ENCODE assay signal across 13 cellular contexts in genomic region chr20:41392871-41393704, GRCh38. TPM values are rescaled to one million over a fixed set of nuclear protein-coding genes. Genes with fewer than 3 reads are reported as not detected.
DNase-seq lines count a peak whose midpoint lies in the region; ATAC-seq, FAIRE-seq and TF ChIP-seq lines count a peak whose summit lies in the region.
"Had no signal": no experiment of that assay in that cellular context is flagged by ENCODE, and none has a peak within 500 bp of the region (broad histone marks: within the 10 kb centered on the region; RNA-seq: fewer than 3 reads in every experiment).

No MANE protein-coding gene starts in this region.

- no peaks in the 10 kb centered on the region for H3F3A ChIP-seq in smooth muscle cell (ENCODE audit: low read depth)

- no TSS peak for BruUV-seq in K562 (replicated peaks; lab: Mats Ljungman, UMichigan)

- DNase-seq in K562 (ENCODE audit: extremely low read depth in 1 of 4, low spot score in 3 of 4), result no peak
- DNase-seq in foreskin keratinocyte, result peak in 1 of 2 donors; percentile 54
- peak; percentile 27 for DNase-seq in mucosa of gallbladder (ENCODE audit: low spot score)
- no peak for DNase-seq in urothelium cell line (ENCODE audit: low spot score)
- no peak for DNase-seq in D341Med (ENCODE audit: low spot score)
- DNase-seq in smooth muscle cell (lab: John Stamatoyannopoulos, UW; ENCODE audit: unreplicated experiment), result no peak
- DNase-seq: activated naive CD8-positive, alpha-beta T cell treated with anti-CD3 and anti-CD28 coated beads for 36 hours; left colon; NCI-H82 had no signal

- no peak for TF ChIP-seq POLR2A in K562 (conservative IDR thresholded peaks at IDR 0.05)

- in situ Hi-C loops in K562 (cut with MboI), result no loop called here

- H3K4me2 ChIP-seq in K562 (ENCODE audit: insufficient read depth, low read length) (no peak overlapping the region), smooth muscle cell (no peak overlapping the region)

- CTCF ChIA-PET in K562 (lab: Yijun Ruan, JAX; ENCODE audit: low intra/inter-chr PET ratio), result no interaction called here

- H4K20me1 ChIP-seq in K562 (replicated peaks; ENCODE audit: control insufficient read depth, insufficient read depth, low read length) (no peaks in the 10 kb centered on the region), smooth muscle cell (ENCODE audit: low read depth) (no peaks in the 10 kb centered on the region)

- peaks cover 0 to 6% of the 10 kb centered on the region in 2 experiments; a peak in 1 of 5 replicates for H3K27me3 ChIP-seq in K562 (ENCODE audit: control insufficient read depth in 2 of 2, insufficient read depth in 2 of 2, low read length in 2 of 2)
- H3K27me3 ChIP-seq in foreskin keratinocyte, result no peaks in the 10 kb centered on the region
- no peaks in the 10 kb centered on the region for H3K27me3 ChIP-seq in smooth muscle cell (ENCODE audit: low read depth)

- 22% methylated on average over 12 of the region's 12 CpGs for WGBS in K562 (ENCODE audit: insufficient coverage, low coverage, missing lambda C conversion rate)
- WGBS in smooth muscle cell (ENCODE audit: low lambda C conversion rate), result 73% methylated on average over 12 of the region's 12 CpGs

- H3K9me3 ChIP-seq in K562 (replicated peaks; ENCODE audit: control insufficient read depth, insufficient read depth, low read depth, low read length), result no peaks in the 10 kb centered on the region
- no peaks in the 10 kb centered on the region for H3K9me3 ChIP-seq in smooth muscle cell (replicated peaks; ENCODE audit: low read depth)

- H3K27ac ChIP-seq in K562 (ENCODE audit: extremely low read depth, low read depth, low read length), result no peak overlapping the region
- no peak overlapping the region for H3K27ac ChIP-seq in foreskin keratinocyte
- H3K27ac ChIP-seq in smooth muscle cell (ENCODE audit: low read depth), result no peak overlapping the region

- no peak overlapping the region; a peak in 1 of 4 replicates for H3K9ac ChIP-seq in K562 (ENCODE audit: insufficient read depth in 1 of 2, low read depth in 2 of 2, low read length in 2 of 2)
- H3K9ac ChIP-seq in smooth muscle cell (ENCODE audit: low read depth), result no peak overlapping the region

- intact Hi-C loops in K562 (cut with micrococcal nuclease), result no loop called here

- POLR2A ChIA-PET in K562 (lab: Yijun Ruan, JAX), result no interaction called here

- no peak overlapping the region for H2AFZ ChIP-seq in K562 (ENCODE audit: low read depth, low read length)
- H2AFZ ChIP-seq in smooth muscle cell (ENCODE audit: low read depth), result no peak overlapping the region

- no peaks in the 10 kb centered on the region for H3K36me3 ChIP-seq in K562 (ENCODE audit: control insufficient read depth, insufficient read depth, low read length)
- H3K36me3 ChIP-seq in smooth muscle cell (ENCODE audit: low read depth), result no peaks in the 10 kb centered on the region

- no peak for ATAC-seq in K562
- peak; percentile 8 for ATAC-seq in foreskin keratinocyte
- ATAC-seq in HG02970 (IDR thresholded peaks at IDR 0.05; ENCODE audit: low FRiP score, unreplicated experiment), result no peak
- ATAC-seq in HG02938 (IDR thresholded peaks at IDR 0.05; ENCODE audit: unreplicated experiment), result no peak
- ATAC-seq: left colon had no signal

- no peak for TF ChIP-seq RAD21 in K562 (CRISPR knock-in tag; conservative IDR thresholded peaks at IDR 0.05 in 1 of 2, IDR thresholded peaks at IDR 0.05 in 1 of 2)

- FAIRE-seq in K562 (lab: Jason Lieb, UNC) (no peak), urothelium cell line (lab: Jason Lieb, UNC) (peak; percentile 53)

- TF ChIP-seq EP300 in K562 (IDR thresholded peaks at IDR 0.05; ENCODE audit: low read length), result no peak

- no peaks in the 10 kb centered on the region for H3K9me1 ChIP-seq in K562 (ENCODE audit: control insufficient read depth, insufficient read depth, low read length)

- H3K4me1 ChIP-seq in K562 (replicated peaks in 1 of 2; ENCODE audit: control insufficient read depth in 2 of 2, insufficient read depth in 2 of 2, low read length in 2 of 2), result no peaks in the 10 kb centered on the region; a peak in 2 of 5 replicates
- peaks cover 9% of the 10 kb centered on the region for H3K4me1 ChIP-seq in foreskin keratinocyte
- H3K4me1 ChIP-seq in smooth muscle cell (ENCODE audit: low read depth), result peaks cover 12% of the 10 kb centered on the region

- H3K79me2 ChIP-seq in K562 (ENCODE audit: control insufficient read depth, insufficient read depth, low read length), result no peaks in the 10 kb centered on the region
- H3K79me2 ChIP-seq in smooth muscle cell (ENCODE audit: low read depth), result no peaks in the 10 kb centered on the region

- TF ChIP-seq CTCF in K562 (IDR thresholded peaks at IDR 0.05 in 2 of 3, conservative IDR thresholded peaks at IDR 0.05 in 1 of 3; ENCODE audit: insufficient read depth in 2 of 3, low read depth in 1 of 3, low read length in 3 of 3) (no peak), foreskin keratinocyte (conservative IDR thresholded peaks at IDR 0.05) (no peak), smooth muscle cell (IDR thresholded peaks at IDR 0.05; ENCODE audit: borderline replicate concordance, insufficient read depth, poor library complexity, severe bottlenecking) (no peak)

- H3K4me3 ChIP-seq in K562, result no peak overlapping the region
- no peak overlapping the region for H3K4me3 ChIP-seq in smooth muscle cell

TF ChIP-seq in K562, 482 proteins besides CTCF, POLR2A, EP300 and RAD21 (continues in another document):
- TF ChIP-seq SMARCE1 (IDR thresholded peaks at IDR 0.05) (no peak), ATF7 (IDR thresholded peaks at IDR 0.05) (peak; percentile 62; the same call in 1 of the 2 replicates)

RNA-seq across cellular contexts. Expression of gene EMILIN3, which starts 26.5 kb away (rescaled TPM):
- not detected in 2 replicates for total RNA-seq in K562 (2011; cell fraction: chromatin; rRNA removed; ENCODE audit: low replicate concordance)
- not detected in 2 replicates for total RNA-seq in K562 (2011; cell fraction: nucleolus; rRNA removed)
- total RNA-seq in K562 (2011; cell fraction: nucleoplasm; rRNA removed), result not detected in 2 replicates
- total RNA-seq in K562 (2014; rRNA removed) (not detected in 2 replicates), K562 (2014; rRNA removed; fragmentation: Illumina TruSeq; extraction: Trizol) (not detected in 2 replicates), K562 (2015; rRNA removed; fragmentation: Illumina TruSeq; extraction: Trizol) (not detected in 2 replicates), K562 (2021) (not detected in 2 replicates), foreskin keratinocyte (0.04 TPM in 1 of 2 replicates, not detected in the other), mucosa of gallbladder (0.63 TPM), smooth muscle cell (0.27 and 0.36 TPM in 2 replicates)
- polyA plus RNA-seq in K562 (2011; rRNA removed) (not detected in 2 replicates), K562 (2014; fragmentation: Illumina TruSeq; extraction: Trizol) (not detected in 2 replicates), K562 (2014; fragmentation: Nextera tagmentation; extraction: Ambion mirVana) (under 1 TPM in 1 of 2 experiments, not detected in 1; 0.07 TPM), K562 (2014; rRNA removed) (0.01 TPM in 1 of 2 replicates, not detected in the other), foreskin keratinocyte (0.02 and 0.03 TPM in 2 replicates), smooth muscle cell (0.18 and 0.65 TPM in 2 replicates)
- not detected in 2 replicates for polyA plus RNA-seq in K562 (2011; cell fraction: cytosol; rRNA removed)
- polyA plus RNA-seq in K562 (2011; cell fraction: nucleus; rRNA removed), result not detected in 2 replicates
- 0.03 and 0.14 TPM in 2 replicates for polyA plus RNA-seq in K562 (2012)
- not detected in 2 replicates for polyA minus RNA-seq in K562 (2011; rRNA and poly(A)+ RNA removed)
- polyA minus RNA-seq in K562 (2011; cell fraction: cytosol; rRNA and poly(A)+ RNA removed), result not detected in 2 replicates
- not detected in 2 replicates for polyA minus RNA-seq in K562 (2011; cell fraction: nucleus; rRNA and poly(A)+ RNA removed)
- total RNA-seq: activated CD8-positive, alpha-beta memory T cell treated with anti-CD3 and anti-CD28 coated beads for 36 hours; activated naive CD8-positive, alpha-beta T cell treated with anti-CD3 and anti-CD28 coated beads for 36 hours; HT1080 had no signal

RNA-seq across cellular contexts. Expression of gene LPIN3, which starts 52.5 kb away (rescaled TPM):
- total RNA-seq in K562 (2011; cell fraction: chromatin; rRNA removed; ENCODE audit: low replicate concordance), result 32.2 and 89.1 TPM in 2 replicates
- total RNA-seq in K562 (2011; cell fraction: nucleolus; rRNA removed), result 46.2 and 48.0 TPM in 2 replicates
- total RNA-seq in K562 (2011; cell fraction: nucleoplasm; rRNA removed), result 28.4 and 33.2 TPM in 2 replicates
- 6.0 and 8.8 TPM in 2 replicates for total RNA-seq in K562 (2014; rRNA removed)
- total RNA-seq in K562 (2014; rRNA removed; fragmentation: Illumina TruSeq; extraction: Trizol), result 2.3 and 2.4 TPM in 2 replicates
- 4.6 and 5.9 TPM in 2 replicates for total RNA-seq in K562 (2015; rRNA removed; fragmentation: Illumina TruSeq; extraction: Trizol)
- 6.9 and 7.9 TPM in 2 replicates for total RNA-seq in K562 (2021)
- 5.8 and 11.5 TPM in 2 replicates for polyA plus RNA-seq in K562 (2011; rRNA removed)
- 3.8 and 4.3 TPM in 2 replicates for polyA plus RNA-seq in K562 (2011; cell fraction: cytosol; rRNA removed)
- polyA plus RNA-seq in K562 (2011; cell fraction: nucleus; rRNA removed), result 83.5 and 84.6 TPM in 2 replicates
- polyA plus RNA-seq in K562 (2012), result 6.9 and 15.9 TPM in 2 replicates
- polyA plus RNA-seq in K562 (2014; fragmentation: Illumina TruSeq; extraction: Trizol), result 7.9 and 9.1 TPM in 2 replicates
- 1 to 10 TPM; 2.2 to 5.0 TPM for polyA plus RNA-seq in K562 (2014; fragmentation: Nextera tagmentation; extraction: Ambion mirVana)
- 10.4 and 12.0 TPM in 2 replicates for polyA plus RNA-seq in K562 (2014; rRNA removed)
- polyA minus RNA-seq in K562 (2011; rRNA and poly(A)+ RNA removed), result 1.7 and 3.8 TPM in 2 replicates
- polyA minus RNA-seq in K562 (2011; cell fraction: cytosol; rRNA and poly(A)+ RNA removed), result 1.1 and 4.9 TPM in 2 replicates
- polyA minus RNA-seq in K562 (2011; cell fraction: nucleus; rRNA and poly(A)+ RNA removed), result 11.7 and 13.7 TPM in 2 replicates
- 14.6 and 16.9 TPM in 2 replicates for total RNA-seq in foreskin keratinocyte
- 9.2 and 9.6 TPM in 2 replicates for polyA plus RNA-seq in foreskin keratinocyte
- total RNA-seq in mucosa of gallbladder, result 41.8 TPM
- total RNA-seq in smooth muscle cell, result 7.3 and 12.5 TPM in 2 replicates
- 6.9 and 14.0 TPM in 2 replicates for polyA plus RNA-seq in smooth muscle cell
